ENCODE assay signal across 8 cellular contexts in the genomic region with DNA sequence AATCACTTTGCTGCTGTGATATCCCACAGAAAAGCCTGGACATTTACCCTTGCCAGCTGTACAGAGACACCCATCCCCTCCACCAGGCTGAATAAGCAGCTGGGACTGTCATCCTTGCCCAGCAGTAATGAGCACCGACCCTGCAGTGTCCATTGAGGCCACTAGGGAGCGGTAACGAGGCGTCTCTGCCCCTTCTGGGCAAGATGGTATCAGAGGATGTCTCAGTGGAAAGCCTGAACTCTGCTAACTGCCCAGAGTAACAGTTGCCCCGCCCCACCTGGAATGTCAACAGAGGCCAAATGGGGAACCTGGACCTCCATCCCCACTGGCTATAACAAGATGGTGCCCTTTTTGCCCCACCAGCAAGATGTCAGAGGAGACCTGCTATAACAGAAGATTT. TPM values are rescaled to one million over a fixed set of nuclear protein-coding genes. Genes with fewer than 3 reads are reported as not detected.
DNase-seq lines count a peak whose midpoint lies in the region; ATAC-seq, FAIRE-seq and TF ChIP-seq lines count a peak whose summit lies in the region.

No MANE protein-coding gene starts in this region.

- TF ChIP-seq CTCF in BE2C (IDR thresholded peaks at IDR 0.05; ENCODE audit: low read depth, low read length) (peak; percentile 71), fibroblast of the aortic adventitia (IDR thresholded peaks at IDR 0.05; ENCODE audit: insufficient read depth, low read length) (peak; percentile 47), esophagus squamous epithelium (IDR thresholded peaks at IDR 0.05) (peak in 2 of 6 experiments; percentile 17 to 45)

- no peak for ATAC-seq in HG03108 (IDR thresholded peaks at IDR 0.05; ENCODE audit: unreplicated experiment)

- 0 to 5% methylated on average over 1 to 4 of the region's 5 CpGs for WGBS in esophagus squamous epithelium, 2 donors

- H3K4me1 ChIP-seq in BE2C (no peaks in the 10 kb centered on the region), esophagus squamous epithelium (no peaks in the 10 kb centered on the region)

- H3K27me3 ChIP-seq in BE2C, result no peaks in the 10 kb centered on the region; the same call in 1 of the 2 replicates
- peaks cover 0 to 10% (median 0%) of the 10 kb centered on the region in 4 donors for H3K27me3 ChIP-seq in esophagus squamous epithelium

- no peaks in the 10 kb centered on the region for H3K36me3 ChIP-seq in BE2C
- no peaks in the 10 kb centered on the region for H3K36me3 ChIP-seq in esophagus squamous epithelium

- H3K27ac ChIP-seq in esophagus squamous epithelium, result no peak overlapping the region

- H3K4me3 ChIP-seq in BE2C (ENCODE audit: low read depth, low read length), result no peak overlapping the region
- H3K4me3 ChIP-seq in fibroblast of the aortic adventitia (ENCODE audit: low read depth, low read length), result no peak overlapping the region
- H3K4me3 ChIP-seq in esophagus squamous epithelium, result no peak overlapping the region

- DNase-seq in BE2C (peak; percentile 49), H54 (ENCODE audit: insufficient read length, low spot score) (peak; percentile 66), SW480 (ENCODE audit: low spot score) (peak; percentile 50), fibroblast of the aortic adventitia (ENCODE audit: low read depth) (peak; percentile 12), esophagus squamous epithelium (lab: John Stamatoyannopoulos, UW) (no peak), GM12892 (ENCODE audit: insufficient read length) (no peak)
- DNase-seq in stimulated activated CD8-positive, alpha-beta memory T cell treated with anti-CD3 and anti-CD28 coated beads, Interleukin-15, amount 100 ng/mL, for 48 hours (ENCODE audit: low read depth in 2 of 2), result peak; percentile 7 to 25

- no peak for TF ChIP-seq POLR2A in H54 (IDR thresholded peaks at IDR 0.05; ENCODE audit: low read depth, low read length)
- TF ChIP-seq POLR2A in esophagus squamous epithelium (IDR thresholded peaks at IDR 0.05), result no peak
- TF ChIP-seq POLR2A in GM12892 (IDR thresholded peaks at IDR 0.05; ENCODE audit: low read depth, low read length), result no peak

- FAIRE-seq in H54 (lab: Jason Lieb, UNC) (peak; percentile 20), GM12892 (lab: Jason Lieb, UNC) (no peak)

- intact Hi-C loops in esophagus squamous epithelium (cut with DNase I), result no loop called here

- H3K9me3 ChIP-seq in BE2C, result no peaks in the 10 kb centered on the region
- H3K9me3 ChIP-seq in esophagus squamous epithelium, result no peaks in the 10 kb centered on the region

RNA-seq across cellular contexts. Expression of a gene that starts 22.8 kb away (rescaled TPM):
- not detected for polyA plus RNA-seq in BE2C (2012; ENCODE audit: insufficient read depth, insufficient read length, low read depth)
- not detected in 2 replicates for total RNA-seq in fibroblast of the aortic adventitia (ENCODE audit: low replicate concordance)
- total RNA-seq in esophagus squamous epithelium, result not detected
- polyA plus RNA-seq in GM12892 (2012; ENCODE audit: missing spikeins), result not detected

RNA-seq across cellular contexts. Expression of a gene that starts 52.0 kb away (rescaled TPM):
- 5.6 TPM for polyA plus RNA-seq in BE2C (2012; ENCODE audit: insufficient read depth, insufficient read length, low read depth)
- total RNA-seq in fibroblast of the aortic adventitia (ENCODE audit: low replicate concordance) (8.6 and 34.6 TPM in 2 replicates), esophagus squamous epithelium (10 to 100 TPM in 1 of 4 donors, 1 to 10 TPM in 3; 5.9 to 24.2 (median 7.5) TPM)
- polyA plus RNA-seq in GM12892 (2012; ENCODE audit: missing spikeins), result 5.3 TPM

Comparison
In these comparisons a context has a peak if more than half of its experiments do, and no peak if none do; other contexts are left out.
1. DNase-seq: peak in BE2C (single experiment), H54 (single experiment), SW480 (single experiment), fibroblast of the aortic adventitia (single experiment) and stimulated activated CD8-positive, alpha-beta memory T cell treated with anti-CD3 and anti-CD28 coated beads, Interleukin-15, amount 100 ng/mL, for 48 hours (2 of 2); none in esophagus squamous epithelium (single experiment) and GM12892 (single experiment).